Comparison of ENCODE assay signal across 13 cellular contexts in genomic region chr20:58374906-58375760, GRCh38. TPM values are rescaled to one million over a fixed set of nuclear protein-coding genes. Genes with fewer than 3 reads are reported as not detected.
DNase-seq lines count a peak whose midpoint lies in the region; ATAC-seq, FAIRE-seq and TF ChIP-seq lines count a peak whose summit lies in the region.
"Had no signal": no experiment of that assay in that cellular context is flagged by ENCODE, and none has a peak within 500 bp of the region (broad histone marks: within the 10 kb centered on the region; RNA-seq: fewer than 3 reads in every experiment).

No MANE protein-coding gene starts in this region.

- H3K79me2 ChIP-seq in keratinocyte (ENCODE audit: control insufficient read depth, insufficient read depth, low read length), result no peaks in the 10 kb centered on the region

- no TSS peak for BruUV-seq in Caco-2 (replicated peaks; lab: Mats Ljungman, UMichigan)

- peak overlapping the region; percentile 64 for H2AFZ ChIP-seq in keratinocyte (ENCODE audit: control insufficient read depth, low read length)

- POLR2A ChIA-PET in Caco-2 (lab: Charles Lee), result interaction anchor here (1.2 kb wide), 1 partner anchor 14 kb away, joined by 3 read pairs; no protein-coding TSS in a partner anchor

- H3K4me3 Mint-ChIP-seq in Caco-2 (ENCODE audit: unreplicated experiment), result no peak overlapping the region

- no peaks in the 10 kb centered on the region for H3K27me3 Mint-ChIP-seq in Caco-2 (ENCODE audit: insufficient read depth, unreplicated experiment)

- no peak for FAIRE-seq in keratinocyte (lab: Jason Lieb, UNC)

- no peak for TF ChIP-seq CTCF in Caco-2 (IDR thresholded peaks at IDR 0.05; ENCODE audit: insufficient read depth in 1 of 2, low read depth in 1 of 2, low read length in 1 of 2, severe bottlenecking in 1 of 2, unreplicated experiment in 1 of 2)
- TF ChIP-seq CTCF in keratinocyte (optimal IDR thresholded peaks at IDR 0.05 in 1 of 3, IDR thresholded peaks at IDR 0.05 in 1 of 3, conservative IDR thresholded peaks at IDR 0.05 in 1 of 3; ENCODE audit: extremely low read depth in 1 of 3, insufficient read depth in 2 of 3, low read length in 3 of 3), result no peak

- H3K27me3 ChIP-seq in Caco-2 (replicated peaks; ENCODE audit: control insufficient read depth, insufficient read depth, low read length), result no peaks in the 10 kb centered on the region
- no peaks in the 10 kb centered on the region for H3K27me3 ChIP-seq in NT2/D1 (ENCODE audit: insufficient read depth, insufficient read length)
- H3K27me3 ChIP-seq in keratinocyte (ENCODE audit: control insufficient read depth, extremely low read depth, insufficient read depth, low read length), result peaks cover 5% of the 10 kb centered on the region

- peaks cover 6% of the 10 kb centered on the region for H3K36me3 Mint-ChIP-seq in Caco-2 (ENCODE audit: insufficient read depth, unreplicated experiment)
- H3K36me3 Mint-ChIP-seq: CD14-positive monocyte had no signal

- H3K4me1 ChIP-seq in Caco-2 (peaks cover 28% of the 10 kb centered on the region), NT2/D1 (ENCODE audit: insufficient read depth, insufficient read length) (peaks cover 11% of the 10 kb centered on the region), keratinocyte (ENCODE audit: control insufficient read depth, extremely low read depth, insufficient read depth, low read length) (no peaks in the 10 kb centered on the region)

- peak overlapping the region; percentile 41 for H3K4me2 ChIP-seq in keratinocyte (ENCODE audit: control insufficient read depth, extremely low read depth, insufficient read depth, low read depth, low read length)

- no peaks in the 10 kb centered on the region for H3K9me1 ChIP-seq in keratinocyte (ENCODE audit: control insufficient read depth, extremely low read depth, insufficient read depth, low read length)

- no peaks in the 10 kb centered on the region for H3K9me3 Mint-ChIP-seq in Caco-2 (ENCODE audit: unreplicated experiment)
- H3K9me3 Mint-ChIP-seq: CD14-positive monocyte had no signal

- H3K9ac ChIP-seq in NT2/D1 (ENCODE audit: insufficient read length, low read depth) (peak overlapping the region; percentile 39), keratinocyte (ENCODE audit: control insufficient read depth, extremely low read depth, insufficient read depth, low read length) (no peak overlapping the region)

- intact Hi-C loops in Caco-2 (cut with micrococcal nuclease; ENCODE audit: unreplicated experiment), result no loop called here

- H3K36me3 ChIP-seq in Caco-2 (ENCODE audit: control insufficient read depth, insufficient read depth, low read length), result no peaks in the 10 kb centered on the region
- no peaks in the 10 kb centered on the region for H3K36me3 ChIP-seq in NT2/D1 (ENCODE audit: insufficient read depth, insufficient read length, low read length)
- no peaks in the 10 kb centered on the region for H3K36me3 ChIP-seq in keratinocyte (ENCODE audit: control insufficient read depth in 2 of 2, extremely low read depth in 1 of 2, insufficient read depth in 2 of 2, low read length in 2 of 2)

- H3K27ac Mint-ChIP-seq in Caco-2 (ENCODE audit: unreplicated experiment), result peak overlapping the region; percentile 68

- dilution Hi-C loops in keratinocyte (cut with MboI; ENCODE audit: extremely low pct_ligation_motif_present, low sequenced_read_pairs), result no loop called here

- DNase-seq in Caco-2 (no peak), NT2/D1 (ENCODE audit: low read depth, low spot score) (peak; percentile 48), dermis microvascular lymphatic vessel endothelial cell (ENCODE audit: low read depth in 2 of 2) (peak; percentile 30 to 45), keratinocyte (ENCODE audit: low read depth, low spot score) (no peak), T1000 (lab: John Stamatoyannopoulos, UW) (no peak), GM19240 (ENCODE audit: insufficient read length, low spot score) (no peak)
- DNase-seq: activated effector memory CD4-positive, alpha-beta T cell treated with anti-CD3 and anti-CD28 coated beads, Interleukin-2, amount 50 U/mL, for 16 hours; effector CD4-positive, alpha-beta T cell; NCI-H1694 treated with DMSO at 0.1 percent for 48 hours; stimulated activated CD4-positive, alpha-beta T cell treated with anti-CD3 and anti-CD28 coated beads, Interleukin-4, amount 100 ng/mL, for 24 hours had no signal

- peaks cover 4% of the 10 kb centered on the region; the same call in 1 of the 2 replicates for H3K9me3 ChIP-seq in Caco-2
- no peaks in the 10 kb centered on the region for H3K9me3 ChIP-seq in NT2/D1 (ENCODE audit: insufficient read depth, low read length)
- no peaks in the 10 kb centered on the region for H3K9me3 ChIP-seq in keratinocyte (ENCODE audit: control insufficient read depth, low read depth, low read length)

- H3K4me1 Mint-ChIP-seq in Caco-2 (ENCODE audit: low read depth, unreplicated experiment), result peaks cover 37% of the 10 kb centered on the region

- H3K4me3 ChIP-seq in Caco-2 (ENCODE audit: low read depth, low read length), result no peak overlapping the region
- no peak overlapping the region for H3K4me3 ChIP-seq in NT2/D1 (ENCODE audit: insufficient read length, low read depth)
- H3K4me3 ChIP-seq in keratinocyte (ENCODE audit: control insufficient read depth in 2 of 3, extremely low read depth in 1 of 3, insufficient read depth in 2 of 3, low read depth in 1 of 3, low read length in 3 of 3), result no peak overlapping the region

- ATAC-seq in GM21447 (IDR thresholded peaks at IDR 0.05; ENCODE audit: unreplicated experiment) (no peak), HG02970 (IDR thresholded peaks at IDR 0.05; ENCODE audit: low FRiP score, unreplicated experiment) (no peak)

- H4K20me1 ChIP-seq in keratinocyte (ENCODE audit: control insufficient read depth, extremely low read depth, insufficient read depth, low read length), result no peaks in the 10 kb centered on the region

- CTCF ChIA-PET in Caco-2 (lab: Charles Lee), result interaction anchor here (0.8 kb wide), 1 partner anchor 47 kb away, joined by 5 read pairs; no protein-coding TSS in a partner anchor

- no peak overlapping the region for H3K27ac ChIP-seq in keratinocyte (ENCODE audit: control insufficient read depth, insufficient read depth, low read length)

RNA-seq across cellular contexts. Expression of gene VAPB, which starts 13.9 kb away (rescaled TPM):
- 182 and 186 TPM in 2 replicates for total RNA-seq in Caco-2 (2022)
- 9.1 and 11.8 TPM in 2 replicates for total RNA-seq in dermis microvascular lymphatic vessel endothelial cell
- 20.9 to 50.5 TPM (median 38.0 TPM) in 3 replicates for polyA plus RNA-seq in keratinocyte
- polyA plus RNA-seq in keratinocyte (2011; ENCODE audit: low read depth), result 20.7 TPM
- 39.1 and 52.0 TPM in 2 replicates for polyA plus RNA-seq in keratinocyte (2011; cell fraction: cytosol; rRNA removed)
- polyA plus RNA-seq in keratinocyte (2011; cell fraction: nucleus; rRNA removed), result 38.9 and 46.3 TPM in 2 replicates
- 35.3 and 47.0 TPM in 2 replicates for polyA plus RNA-seq in keratinocyte (2012; ENCODE audit: low replicate concordance)
- 18.7 to 26.7 TPM (median 26.0 TPM) in 3 replicates for polyA minus RNA-seq in keratinocyte
- 27.2 TPM for polyA minus RNA-seq in keratinocyte (2011; cell fraction: cytosol; rRNA and poly(A)+ RNA removed)
- 10.8 and 16.3 TPM in 2 replicates for polyA minus RNA-seq in keratinocyte (2011; cell fraction: nucleus; rRNA and poly(A)+ RNA removed)

Comparison
In these comparisons a context has a peak if more than half of its experiments do, and no peak if none do; other contexts are left out.
1. DNase-seq: peak in NT2/D1 (single experiment) and dermis microvascular lymphatic vessel endothelial cell (2 of 2); none in Caco-2 (0 of 2), keratinocyte (single experiment), T1000 (single experiment) and GM19240 (single experiment).
2. RNA of gene VAPB, which starts 13.9 kb away (total RNA-seq): 182 to 186 TPM in Caco-2; 9.1 to 11.8 TPM in dermis microvascular lymphatic vessel endothelial cell; every median in the first group is over 10 times any median in the second.